Comparison of ENCODE assay signal across 1 cellular context in the genomic region with DNA sequence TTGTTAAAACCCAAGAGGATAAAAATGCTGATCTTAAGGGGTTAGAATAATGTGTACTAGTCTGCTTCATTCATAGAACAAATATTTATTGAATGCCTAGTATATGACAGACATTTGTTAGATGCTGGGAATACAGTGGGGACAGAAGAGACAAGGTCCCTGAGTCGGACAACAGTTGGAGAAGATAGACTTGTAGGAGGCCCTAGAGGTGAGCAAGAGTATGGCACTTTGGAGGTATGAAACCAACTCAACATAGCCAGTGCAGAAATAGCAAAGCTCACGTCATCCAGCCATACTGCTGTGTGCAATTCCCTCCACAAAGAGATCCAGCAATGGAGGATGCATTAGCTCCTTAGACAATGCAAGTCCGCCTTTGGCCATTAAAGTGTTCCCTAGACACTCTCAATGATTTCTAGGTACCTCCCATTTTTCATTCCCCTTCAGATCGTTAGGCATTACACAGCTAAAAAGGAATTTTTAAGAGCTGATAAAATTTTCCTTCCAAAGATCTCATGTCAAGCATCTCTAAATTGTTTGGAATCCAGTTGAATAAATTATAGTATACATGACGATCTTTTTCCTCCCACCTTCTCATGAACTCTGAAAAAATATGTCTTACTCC.
TF ChIP-seq lines count a peak whose summit lies in the region.

No MANE protein-coding gene starts in this region.

TF ChIP-seq in WTC11, 78 proteins besides CTCF, POLR2A, EP300 and RAD21 (continued from another document):
- TF ChIP-seq, protein P1, sequence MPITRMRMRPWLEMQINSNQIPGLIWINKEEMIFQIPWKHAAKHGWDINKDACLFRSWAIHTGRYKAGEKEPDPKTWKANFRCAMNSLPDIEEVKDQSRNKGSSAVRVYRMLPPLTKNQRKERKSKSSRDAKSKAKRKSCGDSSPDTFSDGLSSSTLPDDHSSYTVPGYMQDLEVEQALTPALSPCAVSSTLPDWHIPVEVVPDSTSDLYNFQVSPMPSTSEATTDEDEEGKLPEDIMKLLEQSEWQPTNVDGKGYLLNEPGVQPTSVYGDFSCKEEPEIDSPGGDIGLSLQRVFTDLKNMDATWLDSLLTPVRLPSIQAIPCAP (CRISPR knock-in tag; IDR thresholded peaks at IDR 0.05) = no peak
- TF ChIP-seq ESRRA (CRISPR knock-in tag; IDR thresholded peaks at IDR 0.05; ENCODE audit: borderline replicate concordance) (no peak), GTF2I (CRISPR knock-in tag; conservative IDR thresholded peaks at IDR 0.05) (no peak), CBFB (CRISPR knock-in tag; IDR thresholded peaks at IDR 0.05; ENCODE audit: low read depth) (no peak), TEAD1 (CRISPR knock-in tag; IDR thresholded peaks at IDR 0.05) (no peak), NR3C1 (CRISPR knock-in tag; conservative IDR thresholded peaks at IDR 0.05; ENCODE audit: low read depth) (no peak), ZNF423 (CRISPR knock-in tag; IDR thresholded peaks at IDR 0.05) (no peak), TEAD4 (CRISPR knock-in tag; IDR thresholded peaks at IDR 0.05) (no peak)
- TF ChIP-seq, protein P2, sequence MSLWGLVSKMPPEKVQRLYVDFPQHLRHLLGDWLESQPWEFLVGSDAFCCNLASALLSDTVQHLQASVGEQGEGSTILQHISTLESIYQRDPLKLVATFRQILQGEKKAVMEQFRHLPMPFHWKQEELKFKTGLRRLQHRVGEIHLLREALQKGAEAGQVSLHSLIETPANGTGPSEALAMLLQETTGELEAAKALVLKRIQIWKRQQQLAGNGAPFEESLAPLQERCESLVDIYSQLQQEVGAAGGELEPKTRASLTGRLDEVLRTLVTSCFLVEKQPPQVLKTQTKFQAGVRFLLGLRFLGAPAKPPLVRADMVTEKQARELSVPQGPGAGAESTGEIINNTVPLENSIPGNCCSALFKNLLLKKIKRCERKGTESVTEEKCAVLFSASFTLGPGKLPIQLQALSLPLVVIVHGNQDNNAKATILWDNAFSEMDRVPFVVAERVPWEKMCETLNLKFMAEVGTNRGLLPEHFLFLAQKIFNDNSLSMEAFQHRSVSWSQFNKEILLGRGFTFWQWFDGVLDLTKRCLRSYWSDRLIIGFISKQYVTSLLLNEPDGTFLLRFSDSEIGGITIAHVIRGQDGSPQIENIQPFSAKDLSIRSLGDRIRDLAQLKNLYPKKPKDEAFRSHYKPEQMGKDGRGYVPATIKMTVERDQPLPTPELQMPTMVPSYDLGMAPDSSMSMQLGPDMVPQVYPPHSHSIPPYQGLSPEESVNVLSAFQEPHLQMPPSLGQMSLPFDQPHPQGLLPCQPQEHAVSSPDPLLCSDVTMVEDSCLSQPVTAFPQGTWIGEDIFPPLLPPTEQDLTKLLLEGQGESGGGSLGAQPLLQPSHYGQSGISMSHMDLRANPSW (CRISPR knock-in tag; conservative IDR thresholded peaks at IDR 0.05; ENCODE audit: low read depth) = no peak
- TF ChIP-seq, protein P3, sequence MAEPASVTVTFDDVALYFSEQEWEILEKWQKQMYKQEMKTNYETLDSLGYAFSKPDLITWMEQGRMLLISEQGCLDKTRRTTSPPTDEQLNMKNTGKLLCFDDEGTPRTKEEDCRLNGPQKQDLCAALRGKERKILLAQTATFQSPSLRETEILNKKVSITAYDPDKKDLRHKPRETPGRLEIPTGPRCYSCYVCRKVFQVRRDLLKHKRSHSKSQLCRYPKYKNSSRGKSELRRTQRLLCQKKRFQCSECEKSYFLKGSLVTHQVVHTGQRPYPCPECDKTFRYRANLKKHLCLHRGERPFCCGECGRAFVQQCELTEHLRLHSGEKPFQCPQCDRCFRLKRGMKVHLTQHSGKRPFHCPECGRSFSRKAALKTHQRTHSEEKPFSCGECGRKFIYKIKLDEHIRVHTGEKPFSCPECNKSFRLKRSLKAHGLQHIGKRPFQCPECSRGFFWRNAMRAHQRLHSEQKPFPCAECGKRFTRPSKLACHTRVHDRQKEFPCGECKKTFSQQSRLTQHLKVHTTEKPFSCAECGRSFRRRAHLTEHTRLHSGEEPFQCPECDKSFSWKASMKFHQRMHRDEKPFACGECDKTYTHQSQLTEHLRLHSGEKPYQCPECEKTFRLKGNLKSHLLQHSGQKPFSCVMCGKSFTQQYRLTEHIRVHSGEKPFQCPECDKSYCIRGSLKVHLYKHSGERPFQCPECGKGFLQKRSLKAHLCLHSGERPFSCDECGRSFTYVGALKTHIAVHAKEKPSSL (CRISPR knock-in tag; conservative IDR thresholded peaks at IDR 0.05) = no peak
- TF ChIP-seq, protein P4, sequence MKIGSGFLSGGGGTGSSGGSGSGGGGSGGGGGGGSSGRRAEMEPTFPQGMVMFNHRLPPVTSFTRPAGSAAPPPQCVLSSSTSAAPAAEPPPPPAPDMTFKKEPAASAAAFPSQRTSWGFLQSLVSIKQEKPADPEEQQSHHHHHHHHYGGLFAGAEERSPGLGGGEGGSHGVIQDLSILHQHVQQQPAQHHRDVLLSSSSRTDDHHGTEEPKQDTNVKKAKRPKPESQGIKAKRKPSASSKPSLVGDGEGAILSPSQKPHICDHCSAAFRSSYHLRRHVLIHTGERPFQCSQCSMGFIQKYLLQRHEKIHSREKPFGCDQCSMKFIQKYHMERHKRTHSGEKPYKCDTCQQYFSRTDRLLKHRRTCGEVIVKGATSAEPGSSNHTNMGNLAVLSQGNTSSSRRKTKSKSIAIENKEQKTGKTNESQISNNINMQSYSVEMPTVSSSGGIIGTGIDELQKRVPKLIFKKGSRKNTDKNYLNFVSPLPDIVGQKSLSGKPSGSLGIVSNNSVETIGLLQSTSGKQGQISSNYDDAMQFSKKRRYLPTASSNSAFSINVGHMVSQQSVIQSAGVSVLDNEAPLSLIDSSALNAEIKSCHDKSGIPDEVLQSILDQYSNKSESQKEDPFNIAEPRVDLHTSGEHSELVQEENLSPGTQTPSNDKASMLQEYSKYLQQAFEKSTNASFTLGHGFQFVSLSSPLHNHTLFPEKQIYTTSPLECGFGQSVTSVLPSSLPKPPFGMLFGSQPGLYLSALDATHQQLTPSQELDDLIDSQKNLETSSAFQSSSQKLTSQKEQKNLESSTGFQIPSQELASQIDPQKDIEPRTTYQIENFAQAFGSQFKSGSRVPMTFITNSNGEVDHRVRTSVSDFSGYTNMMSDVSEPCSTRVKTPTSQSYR (CRISPR knock-in tag; IDR thresholded peaks at IDR 0.05) = no peak
- TF ChIP-seq, protein P5, sequence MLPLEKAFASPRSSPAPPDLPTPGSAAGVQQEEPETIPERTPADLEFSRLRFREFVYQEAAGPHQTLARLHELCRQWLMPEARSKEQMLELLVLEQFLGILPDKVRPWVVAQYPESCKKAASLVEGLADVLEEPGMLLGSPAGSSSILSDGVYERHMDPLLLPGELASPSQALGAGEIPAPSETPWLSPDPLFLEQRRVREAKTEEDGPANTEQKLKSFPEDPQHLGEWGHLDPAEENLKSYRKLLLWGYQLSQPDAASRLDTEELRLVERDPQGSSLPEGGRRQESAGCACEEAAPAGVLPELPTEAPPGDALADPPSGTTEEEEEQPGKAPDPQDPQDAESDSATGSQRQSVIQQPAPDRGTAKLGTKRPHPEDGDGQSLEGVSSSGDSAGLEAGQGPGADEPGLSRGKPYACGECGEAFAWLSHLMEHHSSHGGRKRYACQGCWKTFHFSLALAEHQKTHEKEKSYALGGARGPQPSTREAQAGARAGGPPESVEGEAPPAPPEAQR (CRISPR knock-in tag; IDR thresholded peaks at IDR 0.05) = no peak
- TF ChIP-seq, protein P6, sequence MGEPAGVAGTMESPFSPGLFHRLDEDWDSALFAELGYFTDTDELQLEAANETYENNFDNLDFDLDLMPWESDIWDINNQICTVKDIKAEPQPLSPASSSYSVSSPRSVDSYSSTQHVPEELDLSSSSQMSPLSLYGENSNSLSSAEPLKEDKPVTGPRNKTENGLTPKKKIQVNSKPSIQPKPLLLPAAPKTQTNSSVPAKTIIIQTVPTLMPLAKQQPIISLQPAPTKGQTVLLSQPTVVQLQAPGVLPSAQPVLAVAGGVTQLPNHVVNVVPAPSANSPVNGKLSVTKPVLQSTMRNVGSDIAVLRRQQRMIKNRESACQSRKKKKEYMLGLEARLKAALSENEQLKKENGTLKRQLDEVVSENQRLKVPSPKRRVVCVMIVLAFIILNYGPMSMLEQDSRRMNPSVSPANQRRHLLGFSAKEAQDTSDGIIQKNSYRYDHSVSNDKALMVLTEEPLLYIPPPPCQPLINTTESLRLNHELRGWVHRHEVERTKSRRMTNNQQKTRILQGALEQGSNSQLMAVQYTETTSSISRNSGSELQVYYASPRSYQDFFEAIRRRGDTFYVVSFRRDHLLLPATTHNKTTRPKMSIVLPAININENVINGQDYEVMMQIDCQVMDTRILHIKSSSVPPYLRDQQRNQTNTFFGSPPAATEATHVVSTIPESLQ (CRISPR knock-in tag; IDR thresholded peaks at IDR 0.05) = no peak
- TF ChIP-seq, protein P7, sequence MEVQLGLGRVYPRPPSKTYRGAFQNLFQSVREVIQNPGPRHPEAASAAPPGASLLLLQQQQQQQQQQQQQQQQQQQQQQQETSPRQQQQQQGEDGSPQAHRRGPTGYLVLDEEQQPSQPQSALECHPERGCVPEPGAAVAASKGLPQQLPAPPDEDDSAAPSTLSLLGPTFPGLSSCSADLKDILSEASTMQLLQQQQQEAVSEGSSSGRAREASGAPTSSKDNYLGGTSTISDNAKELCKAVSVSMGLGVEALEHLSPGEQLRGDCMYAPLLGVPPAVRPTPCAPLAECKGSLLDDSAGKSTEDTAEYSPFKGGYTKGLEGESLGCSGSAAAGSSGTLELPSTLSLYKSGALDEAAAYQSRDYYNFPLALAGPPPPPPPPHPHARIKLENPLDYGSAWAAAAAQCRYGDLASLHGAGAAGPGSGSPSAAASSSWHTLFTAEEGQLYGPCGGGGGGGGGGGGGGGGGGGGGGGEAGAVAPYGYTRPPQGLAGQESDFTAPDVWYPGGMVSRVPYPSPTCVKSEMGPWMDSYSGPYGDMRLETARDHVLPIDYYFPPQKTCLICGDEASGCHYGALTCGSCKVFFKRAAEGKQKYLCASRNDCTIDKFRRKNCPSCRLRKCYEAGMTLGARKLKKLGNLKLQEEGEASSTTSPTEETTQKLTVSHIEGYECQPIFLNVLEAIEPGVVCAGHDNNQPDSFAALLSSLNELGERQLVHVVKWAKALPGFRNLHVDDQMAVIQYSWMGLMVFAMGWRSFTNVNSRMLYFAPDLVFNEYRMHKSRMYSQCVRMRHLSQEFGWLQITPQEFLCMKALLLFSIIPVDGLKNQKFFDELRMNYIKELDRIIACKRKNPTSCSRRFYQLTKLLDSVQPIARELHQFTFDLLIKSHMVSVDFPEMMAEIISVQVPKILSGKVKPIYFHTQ (CRISPR knock-in tag; IDR thresholded peaks at IDR 0.05) = no peak
